Comparison of ENCODE assay signal across 10 cellular contexts in genomic region chr12:52980096-52980694, GRCh38. TPM values are rescaled to one million over a fixed set of nuclear protein-coding genes. Genes with fewer than 3 reads are reported as not detected.
A peak's percentile ranks its signal among the peaks of the same experiment; 100 is the strongest.
DNase-seq lines count a peak whose midpoint lies in the region; ATAC-seq and TF ChIP-seq lines count a peak whose summit lies in the region.
"Had no signal": no experiment of that assay in that cellular context is flagged by ENCODE, and none has a peak within 500 bp of the region (broad histone marks: within the 10 kb centered on the region; RNA-seq: fewer than 3 reads in every experiment).

No MANE protein-coding gene starts in this region.

- H3K36me3 Mint-ChIP-seq in mesothelial cell of epicardium = no peaks in the 10 kb centered on the region

- DNase-seq in Panc1 (ENCODE audit: low read depth, low spot score) = no peak
- DNase-seq in mesothelial cell of epicardium (ENCODE audit: low spot score in 2 of 2, unreplicated experiment in 2 of 2) = no peak
- no peak for DNase-seq in CD1c-positive myeloid dendritic cell (ENCODE audit: extremely low spot score)
- DNase-seq in transverse colon = no peak
- DNase-seq in GM20000 (ENCODE audit: low spot score) = no peak

- TF ChIP-seq CTCF in HEK293 (tag by site-specific recombination; IDR thresholded peaks at IDR 0.05) (no peak), Panc1 (IDR thresholded peaks at IDR 0.05) (no peak), mesothelial cell of epicardium (IDR thresholded peaks at IDR 0.05; ENCODE audit: unreplicated experiment) (no peak), transverse colon (IDR thresholded peaks at IDR 0.05) (no peak), GM20000 (IDR thresholded peaks at IDR 0.05; ENCODE audit: extremely low read depth, missing control alignments) (no peak)

- H3K9me3 ChIP-seq in HEK293 (ENCODE audit: control insufficient read depth, insufficient read depth, low read depth, low read length) (no peaks in the 10 kb centered on the region), Panc1 (ENCODE audit: control insufficient read depth, insufficient read depth, low read depth, low read length) (no peaks in the 10 kb centered on the region), transverse colon (no peaks in the 10 kb centered on the region)
- H3K9me3 ChIP-seq: SJSA1 had no signal

- peak overlapping the region; percentile 90 for H3K27ac Mint-ChIP-seq in mesothelial cell of epicardium
- H3K27ac Mint-ChIP-seq: B cell; CD4-positive, alpha-beta T cell had no signal

- no peak for TF ChIP-seq POLR2A in transverse colon (IDR thresholded peaks at IDR 0.05)

- intact Hi-C loops in Panc1 (cut with micrococcal nuclease; ENCODE audit: unreplicated experiment) (no loop called here), transverse colon (cut with DNase I; ENCODE audit: low total_unique reads) (loop anchor here (2.0 kb wide), 1 partner anchor 95 kb away; no protein-coding TSS in a partner anchor)

- no peak overlapping the region for H3K27ac ChIP-seq in HEK293 (ENCODE audit: extremely low read depth, low read depth, low read length)
- H3K27ac ChIP-seq in Panc1 (ENCODE audit: low read length) = peak overlapping the region; percentile 53
- H3K27ac ChIP-seq in transverse colon = no peak overlapping the region
- H3K27ac ChIP-seq: SJSA1 had no signal

- H3K9me3 Mint-ChIP-seq in mesothelial cell of epicardium = no peaks in the 10 kb centered on the region
- H3K9me3 Mint-ChIP-seq: CD4-positive, alpha-beta T cell had no signal

- H3K4me3 ChIP-seq in HEK293 (ENCODE audit: low read depth, low read length) (no peak overlapping the region), Panc1 (ENCODE audit: low read depth in 2 of 2, low read length in 2 of 2) (no peak overlapping the region), transverse colon (no peak overlapping the region)
- H3K4me3 ChIP-seq: SJSA1 had no signal

- POLR2A ChIA-PET in HEK293 (lab: Yijun Ruan, JAX) = interaction anchor here (0.6 to 5.1 kb wide), 11 partner anchors 26 to 459 kb away, joined by 3 to 115 read pairs (median 5); partner anchors contain the start of genes EIF4B and KRT8
- POLR2A ChIA-PET in Panc1 (lab: Charles Lee) = interaction anchor here (0.7 to 1.4 kb wide), 5 partner anchors 19 to 95 kb away, joined by 3 to 10 read pairs (median 5); partner anchors contain the start of genes KRT18 and KRT8

- H3K36me3 ChIP-seq in HEK293 (ENCODE audit: control insufficient read depth in 2 of 2, insufficient read depth in 1 of 2, low read length in 2 of 2) = no peaks in the 10 kb centered on the region
- H3K36me3 ChIP-seq in Panc1 (ENCODE audit: control insufficient read depth, insufficient read depth, low read length) = no peaks in the 10 kb centered on the region
- H3K36me3 ChIP-seq in transverse colon = no peaks in the 10 kb centered on the region
- H3K36me3 ChIP-seq: SJSA1 had no signal

- H3K27me3 ChIP-seq in Panc1 (ENCODE audit: control insufficient read depth, insufficient read depth, low read length) (no peaks in the 10 kb centered on the region), transverse colon (no peaks in the 10 kb centered on the region)
- H3K27me3 ChIP-seq: SJSA1 had no signal

- no peaks in the 10 kb centered on the region for H3K27me3 Mint-ChIP-seq in mesothelial cell of epicardium (ENCODE audit: low read depth)

- BruUV-seq in Panc1 (replicated peaks; lab: Mats Ljungman, UMichigan) = no TSS peak

- no peak for TF ChIP-seq EP300 in transverse colon (IDR thresholded peaks at IDR 0.05; ENCODE audit: low read depth)

- peak overlapping the region; percentile 33 for H3K4me3 Mint-ChIP-seq in mesothelial cell of epicardium
- H3K4me3 Mint-ChIP-seq: B cell; CD4-positive, alpha-beta T cell had no signal

- CTCF ChIA-PET in HEK293 (lab: Yijun Ruan, JAX) = interaction anchor here (0.6 to 21.2 kb wide), 61 partner anchors 9 to 1760 kb away, joined by 3 to 835 read pairs (median 5); partner anchors contain the start of genes EIF4B, KRT1, KRT8 and KRT86
- CTCF ChIA-PET in Panc1 (lab: Charles Lee) = interaction anchor here (0.5 to 4.5 kb wide), 19 partner anchors 9 to 833 kb away, joined by 3 to 124 read pairs (median 6); partner anchors contain the start of gene KRT8

- no peak for ATAC-seq in Panc1
- no peak for ATAC-seq in GM21528 (IDR thresholded peaks at IDR 0.05; ENCODE audit: low FRiP score, unreplicated experiment)

- no peaks in the 10 kb centered on the region; the same call in 1 of the 2 replicates for H3K4me1 ChIP-seq in HEK293 (ENCODE audit: control insufficient read depth, insufficient read depth, low read length)
- H3K4me1 ChIP-seq in Panc1 (ENCODE audit: control insufficient read depth, insufficient read depth, low read length) = peaks cover 32% of the 10 kb centered on the region
- peaks cover 0 to 13% (median under 1%) of the 10 kb centered on the region in 4 donors for H3K4me1 ChIP-seq in transverse colon

- in situ Hi-C loops in Panc1 (cut with HindIII; ENCODE audit: low pct_unique_long_range_greater_than_20kb, low sequenced_read_pairs) (loop anchor here (25.0 kb wide), 1 partner anchor 93 kb away; no protein-coding TSS in a partner anchor), transverse colon (cut with MboI; ENCODE audit: low pct_ligation_motif_present in 1 of 4, low pct_unique_long_range_greater_than_20kb in 1 of 4, low sequenced_read_pairs in 3 of 4) (loop anchor here (5.0 to 25.0 kb wide), 4 partner anchors 93 to 593 kb away; partner anchors contain the start of gene KRT84 (in 3 of the 4))

- WGBS in transverse colon (ENCODE audit: low coverage in 1 of 2), 2 donors = 29 to 50% methylated on average over 2 to 5 of the region's 5 CpGs

- peaks cover 50% of the 10 kb centered on the region for H3K4me1 Mint-ChIP-seq in mesothelial cell of epicardium
- H3K4me1 Mint-ChIP-seq: B cell had no signal

TF ChIP-seq in HEK293, 187 proteins besides CTCF, POLR2A, EP300 and RAD21:
- TF ChIP-seq EGR2 (tag by site-specific recombination; IDR thresholded peaks at IDR 0.05; ENCODE audit: low read depth) = peak; percentile 24; the same call in 1 of the 2 replicates
- TF ChIP-seq ZNF10 (tag by site-specific recombination; IDR thresholded peaks at IDR 0.05) = no peak
- TF ChIP-seq, protein P1, sequence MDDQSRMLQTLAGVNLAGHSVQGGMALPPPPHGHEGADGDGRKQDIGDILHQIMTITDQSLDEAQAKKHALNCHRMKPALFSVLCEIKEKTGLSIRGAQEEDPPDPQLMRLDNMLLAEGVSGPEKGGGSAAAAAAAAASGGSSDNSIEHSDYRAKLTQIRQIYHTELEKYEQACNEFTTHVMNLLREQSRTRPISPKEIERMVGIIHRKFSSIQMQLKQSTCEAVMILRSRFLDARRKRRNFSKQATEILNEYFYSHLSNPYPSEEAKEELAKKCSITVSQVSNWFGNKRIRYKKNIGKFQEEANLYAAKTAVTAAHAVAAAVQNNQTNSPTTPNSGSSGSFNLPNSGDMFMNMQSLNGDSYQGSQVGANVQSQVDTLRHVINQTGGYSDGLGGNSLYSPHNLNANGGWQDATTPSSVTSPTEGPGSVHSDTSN (CRISPR knock-in tag; IDR thresholded peaks at IDR 0.05) = no peak
- TF ChIP-seq, protein P2, sequence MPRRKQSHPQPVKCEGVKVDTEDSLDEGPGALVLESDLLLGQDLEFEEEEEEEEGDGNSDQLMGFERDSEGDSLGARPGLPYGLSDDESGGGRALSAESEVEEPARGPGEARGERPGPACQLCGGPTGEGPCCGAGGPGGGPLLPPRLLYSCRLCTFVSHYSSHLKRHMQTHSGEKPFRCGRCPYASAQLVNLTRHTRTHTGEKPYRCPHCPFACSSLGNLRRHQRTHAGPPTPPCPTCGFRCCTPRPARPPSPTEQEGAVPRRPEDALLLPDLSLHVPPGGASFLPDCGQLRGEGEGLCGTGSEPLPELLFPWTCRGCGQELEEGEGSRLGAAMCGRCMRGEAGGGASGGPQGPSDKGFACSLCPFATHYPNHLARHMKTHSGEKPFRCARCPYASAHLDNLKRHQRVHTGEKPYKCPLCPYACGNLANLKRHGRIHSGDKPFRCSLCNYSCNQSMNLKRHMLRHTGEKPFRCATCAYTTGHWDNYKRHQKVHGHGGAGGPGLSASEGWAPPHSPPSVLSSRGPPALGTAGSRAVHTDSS (tag by site-specific recombination; IDR thresholded peaks at IDR 0.05) = no peak
- TF ChIP-seq ZNF280C (tag by site-specific recombination; IDR thresholded peaks at IDR 0.05) = no peak
- TF ChIP-seq ZFHX2 (tag by site-specific recombination; conservative IDR thresholded peaks at IDR 0.05) = 0 out of 2 replicates have a peak, but pooled peaks have one; percentile 6
- TF ChIP-seq SCRT1 (tag by site-specific recombination; IDR thresholded peaks at IDR 0.05; ENCODE audit: borderline replicate concordance) = peak; percentile 89
- peak; percentile 77 for TF ChIP-seq SCRT2 (tag by site-specific recombination; IDR thresholded peaks at IDR 0.05)

RNA-seq across cellular contexts. Expression of gene EIF4B, which starts 26.1 kb away (rescaled TPM):
- total RNA-seq in Panc1 (2021; ENCODE audit: unreplicated experiment) (351 TPM), mesothelial cell of epicardium (544 to 576 TPM (median 554 TPM) in 3 replicates), transverse colon (100 to 1,000 TPM; 175 to 383 (median 261) TPM)
- polyA plus RNA-seq in Panc1 (2012; ENCODE audit: insufficient read length) = 242 TPM

RNA-seq across cellular contexts. Expression of gene KRT18, which starts 31.3 kb away (rescaled TPM):
- total RNA-seq in Panc1 (2021; ENCODE audit: unreplicated experiment) = 4,079 TPM
- polyA plus RNA-seq in Panc1 (2012; ENCODE audit: insufficient read length) = 4,352 TPM
- total RNA-seq in mesothelial cell of epicardium = 714 to 762 TPM (median 725 TPM) in 3 replicates
- 100 to 1,000 TPM; 367 to 813 (median 541) TPM for total RNA-seq in transverse colon
